Comparison of ENCODE assay signal across 20 cellular contexts in genomic region chr15:78010112-78010511, GRCh38.
"Had no signal": no experiment of that assay in that cellular context is flagged by ENCODE, and none has a peak within 500 bp of the region (broad histone marks: within the 10 kb centered on the region; RNA-seq: fewer than 3 reads in every experiment).

No MANE protein-coding gene starts in this region.

- H3K27ac ChIP-seq: brain microvascular endothelial cell, foreskin keratinocyte, parathyroid adenoma, sigmoid colon, thoracic aorta had no signal

- H3K27ac Mint-ChIP-seq: activated CD4-positive, alpha-beta memory T cell treated with anti-CD3 and anti-CD28 coated beads, Interleukin-2, amount 10 ng/mL, durations not matched to agents 7 days and 5 days; stimulated activated naive B cell treated with anti-CD40 and anti-IgM and Interleukin-4, amounts not matched to agents 10 μg/mL and 1 μg/mL and 100 μg/mL, for 72 hours; WTC11 had no signal

- H3K9me3 Mint-ChIP-seq: activated CD4-positive, alpha-beta memory T cell treated with anti-CD3 and anti-CD28 coated beads, Interleukin-2, amount 10 ng/mL, durations not matched to agents 7 days and 5 days; naive B cell; stimulated activated naive B cell treated with anti-CD40 and anti-IgM and Interleukin-4, amounts not matched to agents 10 μg/mL and 1 μg/mL and 100 μg/mL, for 72 hours; WTC11 had no signal

- H3K4me1 ChIP-seq: foreskin keratinocyte, parathyroid adenoma had no signal

- H3K9me3 ChIP-seq: sigmoid colon, thoracic aorta had no signal

- DNase-seq: activated CD4-positive, alpha-beta memory T cell treated with anti-CD3 and anti-CD28 coated beads, Interleukin-2, amount 10 ng/mL, durations not matched to agents 7 days and 5 days; activated gamma-delta T cell; activated naive CD4-positive, alpha-beta T cell treated with anti-CD3 and anti-CD28 coated beads, Interleukin-2, amount 50 U/mL, for 16 hours; aorta; brain microvascular endothelial cell; caudate nucleus; effector memory CD4-positive, alpha-beta T cell; foreskin keratinocyte; kidney; naive B cell; nucleus accumbens; sigmoid colon; stimulated activated CD4-positive, alpha-beta T cell treated with anti-CD3 and anti-CD28 coated beads, Interleukin-15, amount 100 ng/mL, for 24 hours; stimulated activated naive B cell treated with anti-CD40 and anti-IgM and Interleukin-4, amounts not matched to agents 10 μg/mL and 1 μg/mL and 100 μg/mL, for 72 hours; T1000 had no signal

- H3K4me1 Mint-ChIP-seq: naive B cell; stimulated activated naive B cell treated with anti-CD40 and anti-IgM and Interleukin-4, amounts not matched to agents 10 μg/mL and 1 μg/mL and 100 μg/mL, for 72 hours; WTC11 had no signal

- H3K27me3 Mint-ChIP-seq: activated CD4-positive, alpha-beta memory T cell treated with anti-CD3 and anti-CD28 coated beads, Interleukin-2, amount 10 ng/mL, durations not matched to agents 7 days and 5 days; naive B cell; stimulated activated naive B cell treated with anti-CD40 and anti-IgM and Interleukin-4, amounts not matched to agents 10 μg/mL and 1 μg/mL and 100 μg/mL, for 72 hours had no signal

- H3K4me3 Mint-ChIP-seq: activated CD4-positive, alpha-beta memory T cell treated with anti-CD3 and anti-CD28 coated beads, Interleukin-2, amount 10 ng/mL, durations not matched to agents 7 days and 5 days; naive B cell; stimulated activated naive B cell treated with anti-CD40 and anti-IgM and Interleukin-4, amounts not matched to agents 10 μg/mL and 1 μg/mL and 100 μg/mL, for 72 hours; WTC11 had no signal

- ATAC-seq: foreskin keratinocyte; stimulated activated naive B cell treated with anti-CD40 and anti-IgM and Interleukin-4, amounts not matched to agents 10 μg/mL and 1 μg/mL and 100 μg/mL, for 72 hours; WTC11 had no signal

- H3K27me3 ChIP-seq: brain microvascular endothelial cell, foreskin keratinocyte, sigmoid colon had no signal

- H3K4me3 ChIP-seq: lung, sigmoid colon, smooth muscle cell, thoracic aorta had no signal
